Comparison of ENCODE assay signal across 12 cellular contexts in genomic region chr22:35437038-35437437, GRCh38. TPM values are rescaled to one million over a fixed set of nuclear protein-coding genes. Genes with fewer than 3 reads are reported as not detected.
DNase-seq lines count a peak whose midpoint lies in the region; ATAC-seq and TF ChIP-seq lines count a peak whose summit lies in the region.
"Had no signal": no experiment of that assay in that cellular context is flagged by ENCODE, and none has a peak within 500 bp of the region (broad histone marks: within the 10 kb centered on the region; RNA-seq: fewer than 3 reads in every experiment).

No MANE protein-coding gene starts in this region.

- H4K20me1 ChIP-seq in GM23338 (replicated peaks; ENCODE audit: insufficient read depth), result no peaks in the 10 kb centered on the region; the same call in 1 of the 2 replicates
- H4K20me1 ChIP-seq in osteoblast (ENCODE audit: insufficient read depth, low read length), result no peaks in the 10 kb centered on the region

- ATAC-seq in GM23338 (peak; percentile 56), SK-N-SH treated with all-trans-retinoic acid at 6 μM for 48 hours (peak; percentile 55)

- peaks cover 4% of the 10 kb centered on the region for H3K9me3 ChIP-seq in osteoblast (ENCODE audit: low read depth, low read length)

- H3K9me3 Mint-ChIP-seq in GM23338, result peaks cover 13% of the 10 kb centered on the region

- H3F3A ChIP-seq in GM23338 (replicated peaks; ENCODE audit: low read depth), result peaks cover 29% of the 10 kb centered on the region

- H3K4me3 Mint-ChIP-seq in GM23338, result no peak overlapping the region

- H3K4me1 Mint-ChIP-seq in GM23338, result peaks cover 2% of the 10 kb centered on the region; the same call in 1 of the 3 replicates

- 0 out of 2 replicates have a peak overlapping the region, but pooled peaks have one; percentile 39 for H3K27ac ChIP-seq in GM23338 (ENCODE audit: low read depth)
- no peak overlapping the region for H3K27ac ChIP-seq in osteoblast (ENCODE audit: low read depth, low read length)
- H3K27ac ChIP-seq: C4-2B had no signal

- H3K4me1 ChIP-seq in GM23338 (ENCODE audit: insufficient read depth), result no peaks in the 10 kb centered on the region
- no peaks in the 10 kb centered on the region for H3K4me1 ChIP-seq in osteoblast (ENCODE audit: insufficient read depth, low read length)

- no peak overlapping the region for H3K4me2 ChIP-seq in GM23338
- H3K4me2 ChIP-seq in osteoblast (ENCODE audit: insufficient read depth, low read length), result no peak overlapping the region

- H2AFZ ChIP-seq in GM23338 (no peak overlapping the region), osteoblast (ENCODE audit: low read length) (no peak overlapping the region)

- no peaks in the 10 kb centered on the region; the same call in 1 of the 2 replicates for H3K79me2 ChIP-seq in GM23338 (replicated peaks; ENCODE audit: insufficient read depth)
- H3K79me2 ChIP-seq in osteoblast (ENCODE audit: insufficient read depth, low read length), result no peaks in the 10 kb centered on the region

- no peak overlapping the region for H3K4me3 ChIP-seq in GM23338
- H3K4me3 ChIP-seq in osteoblast (ENCODE audit: insufficient read depth, low read length), result no peak overlapping the region

- H3K27me3 ChIP-seq in GM23338 (ENCODE audit: insufficient read depth) (no peaks in the 10 kb centered on the region), osteoblast (ENCODE audit: insufficient read depth, low read length) (no peaks in the 10 kb centered on the region)

- peaks cover 1% of the 10 kb centered on the region; the same call in 1 of the 2 replicates for H3K9me2 ChIP-seq in GM23338 (ENCODE audit: insufficient read depth)

- H3K36me3 ChIP-seq in GM23338 (ENCODE audit: insufficient read depth) (peaks cover 14% of the 10 kb centered on the region), osteoblast (ENCODE audit: insufficient read depth, low read length) (peaks cover 8% of the 10 kb centered on the region)

- peaks cover 26% of the 10 kb centered on the region for H3K27me3 Mint-ChIP-seq in GM23338 (ENCODE audit: insufficient read depth, low read depth, poor library complexity)
- H3K27me3 Mint-ChIP-seq: progenitor cell of endocrine pancreas had no signal

- peaks cover 48% of the 10 kb centered on the region for H3K36me3 Mint-ChIP-seq in GM23338 (ENCODE audit: low read depth)

- TF ChIP-seq CTCF in GM23338 (conservative IDR thresholded peaks at IDR 0.05; ENCODE audit: low read depth in 2 of 2), result no peak
- TF ChIP-seq CTCF in osteoblast (IDR thresholded peaks at IDR 0.05; ENCODE audit: extremely low read depth, low read depth, low read length), result no peak

- no peak overlapping the region for H3K27ac Mint-ChIP-seq in GM23338

- DNase-seq in activated CD8-positive, alpha-beta memory T cell treated with anti-CD3 and anti-CD28 coated beads, Interleukin-2, amount 50 U/mL, for 48 hours, result peak; percentile 66
- DNase-seq in activated CD8-positive, alpha-beta memory T cell treated with anti-CD3 and anti-CD28 coated beads, Interleukin-2, amount 50 U/mL, for 4 hours, result no peak
- DNase-seq in GM23338 (ENCODE audit: low spot score) (peak; percentile 83), osteoblast (ENCODE audit: insufficient read length, low spot score, missing footprints) (peak; percentile 83), NCI-H2227 treated with DMSO at 0.1 percent for 48 hours (lab: John Stamatoyannopoulos, UW) (no peak), AML-193 (lab: John Stamatoyannopoulos, UW) (no peak), SKM-1 (lab: John Stamatoyannopoulos, UW; ENCODE audit: unreplicated experiment) (no peak)
- DNase-seq: NCI-H1694, SHP77 had no signal

TF ChIP-seq in GM23338, 12 proteins besides CTCF, POLR2A, EP300 and RAD21:
- TF ChIP-seq POLR2AphosphoS5 (IDR thresholded peaks at IDR 0.05; ENCODE audit: low read depth), result peak; percentile 40; the same call in 1 of the 2 replicates
- TF ChIP-seq JUNB (IDR thresholded peaks at IDR 0.05; ENCODE audit: unreplicated experiment), result no peak

TF ChIP-seq in SK-N-SH treated with all-trans-retinoic acid at 6 μM for 48 hours, 23 proteins besides CTCF, POLR2A, EP300 and RAD21:
- no peak for TF ChIP-seq ZNF70 (CRISPR knock-in tag; IDR thresholded peaks at IDR 0.05)
- TF ChIP-seq, protein P1, sequence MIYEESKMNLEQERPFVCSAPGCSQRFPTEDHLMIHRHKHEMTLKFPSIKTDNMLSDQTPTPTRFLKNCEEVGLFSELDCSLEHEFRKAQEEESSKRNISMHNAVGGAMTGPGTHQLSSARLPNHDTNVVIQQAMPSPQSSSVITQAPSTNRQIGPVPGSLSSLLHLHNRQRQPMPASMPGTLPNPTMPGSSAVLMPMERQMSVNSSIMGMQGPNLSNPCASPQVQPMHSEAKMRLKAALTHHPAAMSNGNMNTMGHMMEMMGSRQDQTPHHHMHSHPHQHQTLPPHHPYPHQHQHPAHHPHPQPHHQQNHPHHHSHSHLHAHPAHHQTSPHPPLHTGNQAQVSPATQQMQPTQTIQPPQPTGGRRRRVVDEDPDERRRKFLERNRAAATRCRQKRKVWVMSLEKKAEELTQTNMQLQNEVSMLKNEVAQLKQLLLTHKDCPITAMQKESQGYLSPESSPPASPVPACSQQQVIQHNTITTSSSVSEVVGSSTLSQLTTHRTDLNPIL (CRISPR knock-in tag; IDR thresholded peaks at IDR 0.05; ENCODE audit: low read depth), result no peak
- TF ChIP-seq ISL1 (CRISPR knock-in tag; IDR thresholded peaks at IDR 0.05), result no peak
- TF ChIP-seq OSR1 (CRISPR knock-in tag; IDR thresholded peaks at IDR 0.05), result no peak
- no peak for TF ChIP-seq TCF4 (CRISPR knock-in tag; IDR thresholded peaks at IDR 0.05; ENCODE audit: borderline replicate concordance)
- no peak for TF ChIP-seq ZNF8 (CRISPR knock-in tag; IDR thresholded peaks at IDR 0.05)
- no peak for TF ChIP-seq RARB (CRISPR knock-in tag; IDR thresholded peaks at IDR 0.05)
- no peak for TF ChIP-seq TOX (CRISPR knock-in tag; IDR thresholded peaks at IDR 0.05; ENCODE audit: borderline replicate concordance)
- TF ChIP-seq SNAI2 (CRISPR knock-in tag; IDR thresholded peaks at IDR 0.05), result no peak
- no peak for TF ChIP-seq TSHZ2 (CRISPR knock-in tag; IDR thresholded peaks at IDR 0.05)
- TF ChIP-seq, protein P2, sequence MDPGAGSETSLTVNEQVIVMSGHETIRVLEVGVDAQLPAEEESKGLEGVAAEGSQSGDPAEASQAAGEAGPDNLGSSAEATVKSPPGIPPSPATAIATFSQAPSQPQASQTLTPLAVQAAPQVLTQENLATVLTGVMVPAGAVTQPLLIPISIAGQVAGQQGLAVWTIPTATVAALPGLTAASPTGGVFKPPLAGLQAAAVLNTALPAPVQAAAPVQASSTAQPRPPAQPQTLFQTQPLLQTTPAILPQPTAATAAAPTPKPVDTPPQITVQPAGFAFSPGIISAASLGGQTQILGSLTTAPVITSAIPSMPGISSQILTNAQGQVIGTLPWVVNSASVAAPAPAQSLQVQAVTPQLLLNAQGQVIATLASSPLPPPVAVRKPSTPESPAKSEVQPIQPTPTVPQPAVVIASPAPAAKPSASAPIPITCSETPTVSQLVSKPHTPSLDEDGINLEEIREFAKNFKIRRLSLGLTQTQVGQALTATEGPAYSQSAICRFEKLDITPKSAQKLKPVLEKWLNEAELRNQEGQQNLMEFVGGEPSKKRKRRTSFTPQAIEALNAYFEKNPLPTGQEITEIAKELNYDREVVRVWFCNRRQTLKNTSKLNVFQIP (CRISPR knock-in tag; IDR thresholded peaks at IDR 0.05; ENCODE audit: borderline replicate concordance, low read depth), result no peak

RNA-seq across cellular contexts. Expression of gene MCM5, which starts 37.1 kb away (rescaled TPM):
- 287 and 325 TPM in 2 replicates for total RNA-seq in GM23338 (2014; rRNA removed; shearing (Covaris generic))
- 282 and 288 TPM in 2 replicates for polyA plus RNA-seq in GM23338 (2016; fragmentation: Nextera tagmentation; extraction: Ambion mirVana)
- total RNA-seq in osteoblast, result 12.7 and 13.6 TPM in 2 replicates

RNA-seq across cellular contexts. Expression of gene HMOX1, which starts 56.1 kb away (rescaled TPM):
- total RNA-seq in GM23338 (2014; rRNA removed; shearing (Covaris generic)), result 19.3 and 22.6 TPM in 2 replicates
- 10.9 and 12.1 TPM in 2 replicates for polyA plus RNA-seq in GM23338 (2016; fragmentation: Nextera tagmentation; extraction: Ambion mirVana)
- 411 and 475 TPM in 2 replicates for total RNA-seq in osteoblast

Comparison
In these comparisons a context has a peak if more than half of its experiments do, and no peak if none do; other contexts are left out.
1. DNase-seq: peak in activated CD8-positive, alpha-beta memory T cell treated with anti-CD3 and anti-CD28 coated beads, Interleukin-2, amount 50 U/mL, for 48 hours (single experiment), GM23338 (single experiment) and osteoblast (single experiment); none in activated CD8-positive, alpha-beta memory T cell treated with anti-CD3 and anti-CD28 coated beads, Interleukin-2, amount 50 U/mL, for 4 hours (single experiment), NCI-H2227 treated with DMSO at 0.1 percent for 48 hours (single experiment), AML-193 (0 of 2) and SKM-1 (single experiment).
2. RNA of gene MCM5, which starts 37.1 kb away (total RNA-seq): 287 to 325 TPM in GM23338; 12.7 to 13.6 TPM in osteoblast; every median in the first group is over 10 times any median in the second.
3. RNA of gene HMOX1, which starts 56.1 kb away (total RNA-seq): 411 to 475 TPM in osteoblast; 19.3 to 22.6 TPM in GM23338; every median in the first group is over 10 times any median in the second.